ENCODE assay signal across 14 cellular contexts in the genomic region with DNA sequence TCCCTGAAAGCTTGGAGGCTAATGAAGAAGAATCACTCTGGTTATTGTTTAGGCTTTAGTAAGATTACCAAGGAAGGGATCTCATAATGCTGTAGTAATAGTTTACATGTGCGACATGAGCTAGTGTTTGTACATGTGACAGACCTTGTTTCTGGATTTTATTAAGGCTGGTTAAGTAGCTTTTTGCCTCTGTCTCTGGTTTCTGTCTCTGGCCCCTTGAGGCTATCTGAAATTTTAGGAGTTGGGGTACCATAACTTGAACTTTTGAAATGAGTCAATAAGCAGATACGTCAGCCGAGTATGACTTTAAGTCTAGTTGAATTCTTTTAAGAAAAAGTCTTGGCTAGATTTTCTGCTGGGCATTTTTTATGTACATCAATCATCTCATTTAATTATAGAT.
"Had no signal": no experiment of that assay in that cellular context is flagged by ENCODE, and none has a peak within 500 bp of the region (broad histone marks: within the 10 kb centered on the region; RNA-seq: fewer than 3 reads in every experiment).

No MANE protein-coding gene starts in this region.

- H3K27ac Mint-ChIP-seq: activated CD4-positive, alpha-beta T cell treated with anti-CD3 and anti-CD28 coated beads, Interleukin-2, amount 10 ng/mL, durations not matched to agents 7 days and 5 days; dendritic cell treated with granulocyte-macrophage colony-stimulating factor and Interleukin-4, amounts not matched to agents 40 ng/mL and 50 ng/mL, for 4 days had no signal

- H2AFZ ChIP-seq: parathyroid adenoma had no signal

- FAIRE-seq: TTC549, urothelium cell line had no signal

- H3K27me3 ChIP-seq: brain microvascular endothelial cell, foreskin keratinocyte had no signal

- H3K4me3 Mint-ChIP-seq: activated CD4-positive, alpha-beta T cell treated with anti-CD3 and anti-CD28 coated beads, Interleukin-2, amount 10 ng/mL, durations not matched to agents 7 days and 5 days; dendritic cell treated with granulocyte-macrophage colony-stimulating factor and Interleukin-4, amounts not matched to agents 40 ng/mL and 50 ng/mL, for 4 days had no signal

- H3K36me3 ChIP-seq: brain microvascular endothelial cell had no signal

- H3K27me3 Mint-ChIP-seq: activated CD4-positive, alpha-beta T cell treated with anti-CD3 and anti-CD28 coated beads, Interleukin-2, amount 10 ng/mL, durations not matched to agents 7 days and 5 days; dendritic cell treated with granulocyte-macrophage colony-stimulating factor and Interleukin-4, amounts not matched to agents 40 ng/mL and 50 ng/mL, for 4 days had no signal

- H3K4me1 ChIP-seq: foreskin keratinocyte, parathyroid adenoma had no signal

- H3K27ac ChIP-seq: brain microvascular endothelial cell, foreskin keratinocyte, parathyroid adenoma had no signal

- DNase-seq: activated CD4-positive, alpha-beta T cell treated with anti-CD3 and anti-CD28 coated beads, Interleukin-2, amount 10 ng/mL, durations not matched to agents 7 days and 5 days; activated CD4-positive, CD25-positive, alpha-beta regulatory T cell; activated naive CD4-positive, alpha-beta T cell treated with anti-CD3 and anti-CD28 coated beads, Interleukin-2, amount 50 U/mL, for 16 hours; brain microvascular endothelial cell; cerebellar nuclear complex; foreskin keratinocyte; islet precursor cell; mesendoderm; T-helper 2 cell had no signal

- ATAC-seq: foreskin keratinocyte, left lobe of liver had no signal
